ENCODE assay signal across 8 cellular contexts in the genomic region with DNA sequence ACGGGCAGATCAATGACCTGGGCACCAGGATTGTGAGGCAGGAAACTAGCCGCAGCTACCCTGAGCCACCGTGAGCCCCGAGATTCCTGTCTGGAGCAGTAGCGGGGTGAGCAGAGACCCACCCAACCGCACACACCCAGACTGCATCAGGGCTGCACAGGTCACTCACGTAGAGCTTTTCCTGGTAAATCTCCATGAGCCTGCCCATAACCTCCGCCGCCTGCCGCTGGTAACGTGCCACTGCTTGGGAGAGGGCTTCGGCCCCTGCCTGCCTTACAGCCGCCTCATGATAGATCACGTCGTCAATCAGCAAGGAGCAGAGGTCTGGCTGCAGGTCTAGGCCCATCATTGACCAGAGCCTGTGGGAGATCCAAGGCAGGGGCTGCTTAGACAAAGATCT.
"Had no signal": no experiment of that assay in that cellular context is flagged by ENCODE, and none has a peak within 500 bp of the region (broad histone marks: within the 10 kb centered on the region; RNA-seq: fewer than 3 reads in every experiment).

No MANE protein-coding gene starts in this region.

- H3K9me3 ChIP-seq: HAP-1 had no signal

- DNase-seq: GM23248, GOT3, H7, HFFc6, IMR-90 had no signal

- H3K9ac ChIP-seq: GM23248 had no signal

- ATAC-seq: HCT116 had no signal

- H3K4me3 ChIP-seq: GM23248, HAP-1 had no signal

- H3K4me1 ChIP-seq: HAP-1 had no signal

- H3K27ac ChIP-seq: GM23248, HL-60 had no signal

- H2AFZ ChIP-seq: GM23248 had no signal
